8 cellular contexts compared by ENCODE assay signal in genomic region chr12:94603434-94604068, GRCh38. TPM values are rescaled to one million over a fixed set of nuclear protein-coding genes. Genes with fewer than 3 reads are reported as not detected.
DNase-seq lines count a peak whose midpoint lies in the region; ATAC-seq lines count a peak whose summit lies in the region.

No MANE protein-coding gene starts in this region.

- ATAC-seq in left ventricle myocardium superior (no peak), HG03108 (IDR thresholded peaks at IDR 0.05; ENCODE audit: unreplicated experiment) (no peak)

- peak; percentile 53 for DNase-seq in COLO668 (lab: John Stamatoyannopoulos, UW; ENCODE audit: unreplicated experiment)
- peak; percentile 6 for DNase-seq in MG63
- DNase-seq in activated T-cell treated with anti-CD3 and anti-CD28 coated beads, Interleukin-2, amount 50 U/mL, for 48 hours = peak; percentile 55 to 70
- DNase-seq in left ventricle myocardium superior = peak; percentile 39
- peak in 2 of 3 donors; percentile 3 to 27 for DNase-seq in stimulated activated CD4-positive, alpha-beta T cell treated with anti-CD3 and anti-CD28 coated beads, TNF-alpha, amount 100 ng/mL, for 1 hour (ENCODE audit: low read depth in 3 of 3, low spot score in 1 of 3)
- DNase-seq in kidney tubule cell (ENCODE audit: low spot score) = no peak
- DNase-seq in foreskin melanocyte = no peak

- no peaks in the 10 kb centered on the region for H3K27me3 ChIP-seq in MG63

- H3K36me3 ChIP-seq in MG63 = no peaks in the 10 kb centered on the region

- intact Hi-C loops in left ventricle myocardium superior (cut with micrococcal nuclease) = no loop called here

- no peaks in the 10 kb centered on the region for H3K9me3 ChIP-seq in MG63

- no peak overlapping the region for H3K4me3 ChIP-seq in MG63

RNA-seq across cellular contexts. Expression of gene TMCC3, which starts 46.8 kb away (rescaled TPM):
- total RNA-seq in MG63 (2014; rRNA removed; shearing (Covaris generic); ENCODE audit: low replicate concordance) = not detected in 2 replicates
- 2.2 TPM for total RNA-seq in left ventricle myocardium superior

Comparison
In these comparisons a context has a peak if more than half of its experiments do, and no peak if none do; other contexts are left out.
1. DNase-seq: peak in COLO668 (single experiment), MG63 (single experiment), activated T-cell treated with anti-CD3 and anti-CD28 coated beads, Interleukin-2, amount 50 U/mL, for 48 hours (2 of 2), left ventricle myocardium superior (single experiment) and stimulated activated CD4-positive, alpha-beta T cell treated with anti-CD3 and anti-CD28 coated beads, TNF-alpha, amount 100 ng/mL, for 1 hour (2 of 3); none in kidney tubule cell (single experiment) and foreskin melanocyte (single experiment).